ENCODE assay signal across 8 cellular contexts in genomic region chr19:4328243-4328990, GRCh38. TPM values are rescaled to one million over a fixed set of nuclear protein-coding genes. Genes with fewer than 3 reads are reported as not detected.
DNase-seq lines count a peak whose midpoint lies in the region; ATAC-seq and TF ChIP-seq lines count a peak whose summit lies in the region.

No MANE protein-coding gene starts in this region.

- H3K36me3 ChIP-seq in muscle layer of duodenum (ENCODE audit: control insufficient read depth in 1 of 2, insufficient read depth in 2 of 2, low read length in 2 of 2): no peaks in the 10 kb centered on the region

- H3K9me3 ChIP-seq in muscle layer of duodenum (ENCODE audit: control insufficient read depth in 1 of 2, low read length in 2 of 2): no peaks in the 10 kb centered on the region

- H3K27me3 ChIP-seq in muscle layer of duodenum (ENCODE audit: low read depth, low read length): no peaks in the 10 kb centered on the region

- TF ChIP-seq CTCF in epithelial cell of proximal tubule (conservative IDR thresholded peaks at IDR 0.05; ENCODE audit: low read depth, low read length): no peak

- DNase-seq in NCI-H524 treated with DMSO at 0.1 percent for 48 hours (lab: John Stamatoyannopoulos, UW): peak; percentile 89
- peak; percentile 100 for DNase-seq in activated CD8-positive, alpha-beta memory T cell treated with anti-CD3 and anti-CD28 coated beads, Interleukin-2, amount 50 U/mL, for 48 hours
- no peak for DNase-seq in epithelial cell of proximal tubule (ENCODE audit: low read depth)
- DNase-seq in stimulated activated CD8-positive, alpha-beta memory T cell treated with anti-CD3 and anti-CD28 coated beads, Interleukin-4, amount 100 ng/mL, for 24 hours (ENCODE audit: low read depth): peak; percentile 91
- DNase-seq in NCI-H2196 treated with DMSO at 0.1 percent for 48 hours (lab: John Stamatoyannopoulos, UW; ENCODE audit: unreplicated experiment): no peak

- H3K27ac ChIP-seq in muscle layer of duodenum (ENCODE audit: low read length): no peak overlapping the region

- H3K4me1 ChIP-seq in muscle layer of duodenum (ENCODE audit: control insufficient read depth in 1 of 2, insufficient read depth in 2 of 2, low read length in 2 of 2): peaks cover 3 to 20% of the 10 kb centered on the region in 2 donors

- peak overlapping the region; percentile 58 for H3K4me3 ChIP-seq in epithelial cell of proximal tubule (ENCODE audit: low read depth, low read length)
- H3K4me3 ChIP-seq in muscle layer of duodenum (ENCODE audit: low read depth in 1 of 2, low read length in 2 of 2): peak overlapping the region; percentile 53 to 54

- ATAC-seq in GM18502 (IDR thresholded peaks at IDR 0.05; ENCODE audit: poor library complexity, unreplicated experiment): peak; percentile 79
- peak; percentile 78 for ATAC-seq in HG02885 (IDR thresholded peaks at IDR 0.05; ENCODE audit: poor library complexity, unreplicated experiment)

RNA-seq across cellular contexts. Expression of gene STAP2, which starts 10.2 kb away (rescaled TPM):
- 49.2 and 70.8 TPM in 2 replicates for total RNA-seq in epithelial cell of proximal tubule

RNA-seq across cellular contexts. Expression of gene MPND, which starts 14.9 kb away (rescaled TPM):
- total RNA-seq in epithelial cell of proximal tubule: 3.9 and 6.3 TPM in 2 replicates

RNA-seq across cellular contexts. Expression of gene FSD1, which starts 24.0 kb away (rescaled TPM):
- total RNA-seq in epithelial cell of proximal tubule: 17.5 and 22.9 TPM in 2 replicates

RNA-seq across cellular contexts. Expression of gene TMIGD2, which starts 26.2 kb away (rescaled TPM):
- not detected in 2 replicates for total RNA-seq in epithelial cell of proximal tubule

RNA-seq across cellular contexts. Expression of gene SHD, which starts 49.4 kb away (rescaled TPM):
- not detected in 2 replicates for total RNA-seq in epithelial cell of proximal tubule

Comparison
In these comparisons a context has a peak if more than half of its experiments do, and no peak if none do; other contexts are left out.
1. DNase-seq: peak in NCI-H524 treated with DMSO at 0.1 percent for 48 hours (single experiment), activated CD8-positive, alpha-beta memory T cell treated with anti-CD3 and anti-CD28 coated beads, Interleukin-2, amount 50 U/mL, for 48 hours (single experiment) and stimulated activated CD8-positive, alpha-beta memory T cell treated with anti-CD3 and anti-CD28 coated beads, Interleukin-4, amount 100 ng/mL, for 24 hours (single experiment); none in epithelial cell of proximal tubule (single experiment) and NCI-H2196 treated with DMSO at 0.1 percent for 48 hours (single experiment).